Comparison of ENCODE assay signal across 1 cellular context in the genomic region with DNA sequence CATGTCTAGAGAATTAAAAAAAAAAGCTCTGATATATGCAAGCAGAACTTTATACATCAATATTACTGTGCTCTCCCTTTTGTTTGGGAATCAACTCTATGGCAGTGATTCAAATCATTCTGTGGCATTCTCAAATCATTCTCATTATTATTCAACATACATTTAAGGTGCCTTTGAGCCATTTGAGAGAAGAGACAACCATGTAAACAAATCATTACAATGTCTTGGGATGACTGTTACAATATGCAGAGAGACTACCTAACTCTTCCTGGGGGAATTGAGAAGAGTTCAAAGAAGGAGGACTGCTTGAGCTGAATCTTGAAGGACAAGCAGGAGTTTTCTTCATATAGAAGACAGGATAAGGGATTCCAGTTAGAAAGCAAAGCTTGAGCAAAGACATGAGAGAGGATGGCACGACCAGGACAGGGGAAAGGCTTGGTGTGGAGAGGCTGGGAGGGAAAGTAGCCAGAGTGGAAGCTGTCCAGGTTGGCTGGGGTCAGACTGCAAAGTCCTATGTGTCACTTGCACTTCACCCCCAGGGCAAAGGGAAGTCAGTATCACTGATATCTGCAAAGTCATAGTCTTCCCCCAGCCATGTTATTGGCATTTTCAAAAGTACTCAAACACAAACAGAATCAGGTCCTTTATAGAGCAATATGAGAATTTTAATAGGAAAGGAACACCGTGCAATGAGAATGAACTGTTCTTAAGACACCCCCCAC.
TF ChIP-seq lines count a peak whose summit lies in the region.

No MANE protein-coding gene starts in this region.

TF ChIP-seq in WTC11, 78 proteins besides CTCF, POLR2A, EP300 and RAD21 (continued from another document):
- TF ChIP-seq, protein P1, sequence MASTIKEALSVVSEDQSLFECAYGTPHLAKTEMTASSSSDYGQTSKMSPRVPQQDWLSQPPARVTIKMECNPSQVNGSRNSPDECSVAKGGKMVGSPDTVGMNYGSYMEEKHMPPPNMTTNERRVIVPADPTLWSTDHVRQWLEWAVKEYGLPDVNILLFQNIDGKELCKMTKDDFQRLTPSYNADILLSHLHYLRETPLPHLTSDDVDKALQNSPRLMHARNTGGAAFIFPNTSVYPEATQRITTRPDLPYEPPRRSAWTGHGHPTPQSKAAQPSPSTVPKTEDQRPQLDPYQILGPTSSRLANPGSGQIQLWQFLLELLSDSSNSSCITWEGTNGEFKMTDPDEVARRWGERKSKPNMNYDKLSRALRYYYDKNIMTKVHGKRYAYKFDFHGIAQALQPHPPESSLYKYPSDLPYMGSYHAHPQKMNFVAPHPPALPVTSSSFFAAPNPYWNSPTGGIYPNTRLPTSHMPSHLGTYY (CRISPR knock-in tag; IDR thresholded peaks at IDR 0.05) = no peak
- TF ChIP-seq KAT7 (CRISPR knock-in tag; IDR thresholded peaks at IDR 0.05; ENCODE audit: borderline replicate concordance) (no peak), GABPB1 (CRISPR knock-in tag; IDR thresholded peaks at IDR 0.05) (no peak), CREM (CRISPR knock-in tag; IDR thresholded peaks at IDR 0.05) (no peak), GTF2I (CRISPR knock-in tag; conservative IDR thresholded peaks at IDR 0.05) (no peak), NR1H2 (CRISPR knock-in tag; IDR thresholded peaks at IDR 0.05) (no peak)
- TF ChIP-seq, protein P2, sequence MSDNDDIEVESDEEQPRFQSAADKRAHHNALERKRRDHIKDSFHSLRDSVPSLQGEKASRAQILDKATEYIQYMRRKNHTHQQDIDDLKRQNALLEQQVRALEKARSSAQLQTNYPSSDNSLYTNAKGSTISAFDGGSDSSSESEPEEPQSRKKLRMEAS (CRISPR knock-in tag; IDR thresholded peaks at IDR 0.05) = no peak
- TF ChIP-seq, protein P3, sequence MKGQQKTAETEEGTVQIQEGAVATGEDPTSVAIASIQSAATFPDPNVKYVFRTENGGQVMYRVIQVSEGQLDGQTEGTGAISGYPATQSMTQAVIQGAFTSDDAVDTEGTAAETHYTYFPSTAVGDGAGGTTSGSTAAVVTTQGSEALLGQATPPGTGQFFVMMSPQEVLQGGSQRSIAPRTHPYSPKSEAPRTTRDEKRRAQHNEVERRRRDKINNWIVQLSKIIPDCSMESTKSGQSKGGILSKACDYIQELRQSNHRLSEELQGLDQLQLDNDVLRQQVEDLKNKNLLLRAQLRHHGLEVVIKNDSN (CRISPR knock-in tag; IDR thresholded peaks at IDR 0.05) = no peak
